In the genomic region with DNA sequence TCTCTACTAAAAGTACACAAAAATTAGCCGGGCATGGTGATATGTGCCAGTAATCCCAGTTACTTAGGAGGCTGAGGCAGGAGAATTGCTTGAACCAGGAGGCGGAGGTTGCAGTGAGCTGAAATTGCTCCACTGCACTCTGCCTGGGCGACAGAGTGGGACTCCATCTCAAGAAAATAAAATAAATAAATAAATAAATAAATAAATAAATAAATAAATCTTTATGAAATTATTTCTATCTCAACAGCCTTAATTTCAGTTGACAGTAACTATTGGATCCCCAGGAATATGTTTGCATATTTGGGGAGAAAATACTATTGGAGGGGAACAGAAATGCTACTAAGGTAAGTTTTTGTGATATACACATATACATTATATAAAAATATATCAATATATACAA, we compare ENCODE assay signal across 30 cellular contexts. TPM values are rescaled to one million over a fixed set of nuclear protein-coding genes. Genes with fewer than 3 reads are reported as not detected.
"Had no signal": no experiment of that assay in that cellular context is flagged by ENCODE, and none has a peak within 500 bp of the region (broad histone marks: within the 10 kb centered on the region; RNA-seq: fewer than 3 reads in every experiment).

No MANE protein-coding gene starts in this region.

- H3K9me3 ChIP-seq: colonic mucosa, esophagus muscularis mucosa, esophagus squamous epithelium, gastrocnemius medialis, gastroesophageal sphincter, heart left ventricle, heart right ventricle had no signal

- FAIRE-seq: colon, endometrium, endothelial cell of umbilical vein, frontal cortex had no signal

- ATAC-seq: effector memory CD8-positive, alpha-beta T cell; esophagus mucosa; foreskin keratinocyte; gastrocnemius medialis; gastroesophageal sphincter; heart left ventricle; heart right ventricle had no signal

- DNase-seq: colonic mucosa; cortex of kidney; dermis blood vessel endothelial cell; dorsolateral prefrontal cortex; effector CD4-positive, alpha-beta T cell; effector CD8-positive, alpha-beta T cell; effector memory CD4-positive, alpha-beta T cell; effector memory CD8-positive, alpha-beta T cell; endodermal cell; erythroblast; esophagus squamous epithelium; foreskin fibroblast; foreskin keratinocyte; foreskin melanocyte; gastrocnemius medialis; glutamatergic neuron; head of caudate nucleus; heart left ventricle; heart right ventricle had no signal

- H3K4me3 ChIP-seq: colonic mucosa, coronary artery, dorsolateral prefrontal cortex, esophagus muscularis mucosa, esophagus squamous epithelium, gastrocnemius medialis, gastroesophageal sphincter, heart left ventricle, heart right ventricle had no signal

- H3K4me1 ChIP-seq: colonic mucosa, esophagus muscularis mucosa, esophagus squamous epithelium, foreskin keratinocyte, gastrocnemius medialis, gastroesophageal sphincter, heart left ventricle, heart right ventricle had no signal

- H3K36me3 ChIP-seq: colonic mucosa, esophagus muscularis mucosa, esophagus squamous epithelium, gastrocnemius medialis, gastroesophageal sphincter, heart left ventricle, heart right ventricle had no signal

- H3K27ac ChIP-seq: colonic mucosa, coronary artery, dorsolateral prefrontal cortex, epithelial cell of prostate, esophagus muscularis mucosa, esophagus squamous epithelium, foreskin keratinocyte, gastrocnemius medialis, gastroesophageal sphincter, heart left ventricle, heart right ventricle had no signal

- H3K27me3 ChIP-seq: colonic mucosa, dorsolateral prefrontal cortex, esophagus muscularis mucosa, esophagus squamous epithelium, foreskin keratinocyte, gastrocnemius medialis, gastroesophageal sphincter, heart left ventricle, heart right ventricle had no signal

RNA-seq across cellular contexts. Expression of gene TMEM229A, which starts 20.0 kb away (rescaled TPM):
- polyA plus RNA-seq: endothelial cell of umbilical vein, esophagus, fibroblast of lung, foreskin keratinocyte, heart left ventricle, heart right ventricle had no signal
